In the genomic region with DNA sequence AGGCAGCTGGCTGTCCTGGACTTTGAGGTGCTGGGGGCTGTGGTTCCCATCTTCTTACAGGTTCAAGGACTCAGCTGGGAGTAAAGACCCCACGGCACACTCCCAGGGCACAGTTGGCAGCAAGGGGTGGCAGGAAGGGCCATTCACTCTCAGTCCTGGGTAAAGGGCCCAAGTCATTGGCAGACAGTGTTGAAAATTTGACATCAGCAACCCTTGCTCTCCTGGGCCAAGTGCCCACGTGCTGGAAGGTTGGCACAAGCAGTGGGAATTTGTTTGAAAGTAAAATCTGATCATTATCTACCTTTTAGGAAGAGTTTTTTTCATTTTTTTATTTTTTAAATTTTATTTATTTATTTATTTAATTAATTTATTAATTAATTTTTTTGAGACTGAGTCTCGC, we compare ENCODE assay signal across 6 cellular contexts.
"Had no signal": no experiment of that assay in that cellular context is flagged by ENCODE, and none has a peak within 500 bp of the region (broad histone marks: within the 10 kb centered on the region; RNA-seq: fewer than 3 reads in every experiment).

No MANE protein-coding gene starts in this region.

- H3K4me3 Mint-ChIP-seq: HFFc6 had no signal

- H3K27ac Mint-ChIP-seq: HFFc6 had no signal

- ATAC-seq: HCT116 had no signal

- H3K4me3 ChIP-seq: GM23248, HAP-1 had no signal

- DNase-seq: GM23248, GOT3, HFFc6, IMR-90 had no signal
